ENCODE assay signal across 15 cellular contexts in genomic region chr3:134365766-134366065, GRCh38. TPM values are rescaled to one million over a fixed set of nuclear protein-coding genes. Genes with fewer than 3 reads are reported as not detected.
DNase-seq lines count a peak whose midpoint lies in the region; ATAC-seq and TF ChIP-seq lines count a peak whose summit lies in the region.
"Had no signal": no experiment of that assay in that cellular context is flagged by ENCODE, and none has a peak within 500 bp of the region (broad histone marks: within the 10 kb centered on the region; RNA-seq: fewer than 3 reads in every experiment).

No MANE protein-coding gene starts in this region.

- TF ChIP-seq CTCF in heart left ventricle (IDR thresholded peaks at IDR 0.05) (no peak), endothelial cell (IDR thresholded peaks at IDR 0.05; ENCODE audit: unreplicated experiment) (no peak), nephron progenitor cell (IDR thresholded peaks at IDR 0.05) (no peak), upper lobe of right lung (IDR thresholded peaks at IDR 0.05) (no peak)

- H3K27me3 Mint-ChIP-seq in endothelial cell (ENCODE audit: unreplicated experiment) (peaks cover 14% of the 10 kb centered on the region), nephron progenitor cell (ENCODE audit: low read depth, poor library complexity) (peaks cover 20% of the 10 kb centered on the region)
- H3K27me3 Mint-ChIP-seq in activated CD4-positive, alpha-beta T cell treated with anti-CD3 and anti-CD28 coated beads, Interleukin-2, amount 10 ng/mL, durations not matched to agents 7 days and 5 days: peaks cover 24% of the 10 kb centered on the region
- H3K27me3 Mint-ChIP-seq: activated naive CD8-positive, alpha-beta T cell had no signal

- H3K4me3 Mint-ChIP-seq in endothelial cell (ENCODE audit: unreplicated experiment): no peak overlapping the region
- peak overlapping the region; percentile 30 for H3K4me3 Mint-ChIP-seq in nephron progenitor cell
- H3K4me3 Mint-ChIP-seq in activated CD4-positive, alpha-beta T cell treated with anti-CD3 and anti-CD28 coated beads, Interleukin-2, amount 10 ng/mL, durations not matched to agents 7 days and 5 days: no peak overlapping the region

- POLR2A ChIA-PET in activated CD4-positive, alpha-beta T cell treated with anti-CD3 and anti-CD28 coated beads, Interleukin-2, amount 10 ng/mL, durations not matched to agents 7 days and 5 days (lab: Charles Lee): no interaction called here

- no peaks in the 10 kb centered on the region for H3K27me3 ChIP-seq in heart left ventricle
- H3K27me3 ChIP-seq in upper lobe of right lung: no peaks in the 10 kb centered on the region

- ATAC-seq in heart left ventricle (no peak), Right ventricle myocardium inferior (no peak), upper lobe of right lung (no peak)
- ATAC-seq: naive thymus-derived CD4-positive, alpha-beta T cell; stimulated activated naive CD8-positive, alpha-beta T cell treated with anti-CD3 and anti-CD28 coated beads, Interleukin-15, Interleukin-2, amounts not matched to agents 100 U/mL and 50 U/mL, for 24 hours had no signal

- intact Hi-C loops in heart left ventricle (cut with DNase I): loop anchor here in 1 of 10 donors (2.0 kb wide), 1 partner anchor 53 kb away; no protein-coding TSS in a partner anchor
- intact Hi-C loops in Right ventricle myocardium inferior (cut with DNase I): no loop called here
- intact Hi-C loops in upper lobe of right lung (cut with DNase I): no loop called here

- H3K36me3 ChIP-seq in heart left ventricle (peaks cover 4 to 94% (median 81%) of the 10 kb centered on the region in 9 donors), upper lobe of right lung (peaks cover 87% of the 10 kb centered on the region)

- peak overlapping the region; percentile 13 for H3K27ac Mint-ChIP-seq in endothelial cell (ENCODE audit: unreplicated experiment)
- no peak overlapping the region for H3K27ac Mint-ChIP-seq in nephron progenitor cell
- H3K27ac Mint-ChIP-seq in activated CD4-positive, alpha-beta T cell treated with anti-CD3 and anti-CD28 coated beads, Interleukin-2, amount 10 ng/mL, durations not matched to agents 7 days and 5 days: no peak overlapping the region
- H3K27ac Mint-ChIP-seq: activated naive CD8-positive, alpha-beta T cell had no signal

- peaks cover 47 to 100% (median 97%) of the 10 kb centered on the region in 12 donors for H3K4me1 ChIP-seq in heart left ventricle
- peaks cover 99% of the 10 kb centered on the region for H3K4me1 ChIP-seq in upper lobe of right lung

- H3K27ac ChIP-seq in heart left ventricle (peak overlapping the region in 11 of 12 donors; percentile 27 to 100 (median 98)), upper lobe of right lung (peak overlapping the region; percentile 60)

- peak in 1 of 5 donors; percentile 11 for DNase-seq in heart left ventricle
- DNase-seq in Right ventricle myocardium inferior (ENCODE audit: missing footprints): no peak
- no peak for DNase-seq in endothelial cell (ENCODE audit: low spot score)
- no peak for DNase-seq in nephron progenitor cell
- DNase-seq in upper lobe of right lung: peak; percentile 54
- no peak for DNase-seq in NOMO-1 (lab: John Stamatoyannopoulos, UW; ENCODE audit: unreplicated experiment in 2 of 2)
- no peak for DNase-seq in activated CD4-positive, alpha-beta T cell treated with anti-CD3 and anti-CD28 coated beads, Interleukin-2, amount 10 ng/mL, durations not matched to agents 7 days and 5 days
- DNase-seq in T1000 (lab: John Stamatoyannopoulos, UW): no peak
- DNase-seq: activated CD4-positive, alpha-beta T cell treated with anti-CD3 and anti-CD28 coated beads, Interleukin-2, amount 50 U/mL, for 4 hours; effector memory CD4-positive, alpha-beta T cell; GDM1; naive thymus-derived CD4-positive, alpha-beta T cell; NCI-H1092; stimulated activated naive CD8-positive, alpha-beta T cell treated with anti-CD3 and anti-CD28 coated beads, Interleukin-15, Interleukin-2, amounts not matched to agents 100 U/mL and 50 U/mL, for 24 hours had no signal

- H3K4me1 Mint-ChIP-seq in endothelial cell (ENCODE audit: unreplicated experiment): peaks cover 53% of the 10 kb centered on the region
- H3K4me1 Mint-ChIP-seq in nephron progenitor cell: peaks cover 59% of the 10 kb centered on the region
- peaks cover 21% of the 10 kb centered on the region for H3K4me1 Mint-ChIP-seq in activated CD4-positive, alpha-beta T cell treated with anti-CD3 and anti-CD28 coated beads, Interleukin-2, amount 10 ng/mL, durations not matched to agents 7 days and 5 days

- H3K4me3 ChIP-seq in heart left ventricle: no peak overlapping the region
- H3K4me3 ChIP-seq in upper lobe of right lung: no peak overlapping the region

- H3K36me3 Mint-ChIP-seq in endothelial cell (ENCODE audit: low read depth, unreplicated experiment) (peaks cover 43% of the 10 kb centered on the region), nephron progenitor cell (ENCODE audit: low read depth) (peaks cover 63% of the 10 kb centered on the region)
- H3K36me3 Mint-ChIP-seq in activated CD4-positive, alpha-beta T cell treated with anti-CD3 and anti-CD28 coated beads, Interleukin-2, amount 10 ng/mL, durations not matched to agents 7 days and 5 days (ENCODE audit: low read depth): no peaks in the 10 kb centered on the region
- H3K36me3 Mint-ChIP-seq: activated naive CD8-positive, alpha-beta T cell; naive thymus-derived CD4-positive, alpha-beta T cell had no signal

- H3K9me3 Mint-ChIP-seq in endothelial cell (ENCODE audit: unreplicated experiment): no peaks in the 10 kb centered on the region
- H3K9me3 Mint-ChIP-seq in nephron progenitor cell: no peaks in the 10 kb centered on the region
- H3K9me3 Mint-ChIP-seq in activated CD4-positive, alpha-beta T cell treated with anti-CD3 and anti-CD28 coated beads, Interleukin-2, amount 10 ng/mL, durations not matched to agents 7 days and 5 days: no peaks in the 10 kb centered on the region
- H3K9me3 Mint-ChIP-seq: naive thymus-derived CD4-positive, alpha-beta T cell had no signal

- 73 to 93% (median 73%) methylated on average over 3 to 4 of the region's 4 CpGs for WGBS in heart left ventricle, 4 donors

- no peak for TF ChIP-seq POLR2A in heart left ventricle (IDR thresholded peaks at IDR 0.05)

- CTCF ChIA-PET in activated CD4-positive, alpha-beta T cell treated with anti-CD3 and anti-CD28 coated beads, Interleukin-2, amount 10 ng/mL, durations not matched to agents 7 days and 5 days (lab: Charles Lee): interaction anchor here (1.4 kb wide), 1 partner anchor 152 kb away, joined by 4 read pairs; no protein-coding TSS in a partner anchor

- H3K9me3 ChIP-seq in heart left ventricle: no peaks in the 10 kb centered on the region
- no peaks in the 10 kb centered on the region for H3K9me3 ChIP-seq in upper lobe of right lung

RNA-seq across cellular contexts. Expression of gene AMOTL2, which starts 8.5 kb away (rescaled TPM):
- 100 to 1,000 TPM in 1 of 9 donors, 10 to 100 TPM in 8; 26.0 to 109 (median 50.0) TPM for total RNA-seq in heart left ventricle
- polyA plus RNA-seq in heart left ventricle: 10 to 100 TPM; 19.0 to 36.4 TPM
- 61.9 TPM for total RNA-seq in Right ventricle myocardium inferior
- total RNA-seq in endothelial cell (ENCODE audit: unreplicated experiment): 46.5 TPM
- 119 TPM for total RNA-seq in upper lobe of right lung
- total RNA-seq in activated CD4-positive, alpha-beta T cell treated with anti-CD3 and anti-CD28 coated beads, Interleukin-2, amount 10 ng/mL, durations not matched to agents 7 days and 5 days: not detected
- total RNA-seq: naive thymus-derived CD4-positive, alpha-beta T cell had no signal

Comparison
In these comparisons a context has a peak if more than half of its experiments do, and no peak if none do; other contexts are left out.
1. RNA of gene AMOTL2, which starts 8.5 kb away (total RNA-seq): 119 TPM in upper lobe of right lung (single experiment), 61.9 TPM in Right ventricle myocardium inferior (single experiment), 26.0 to 109 TPM in heart left ventricle and 46.5 TPM in endothelial cell (single experiment); not detected in activated CD4-positive, alpha-beta T cell treated with anti-CD3 and anti-CD28 coated beads, Interleukin-2, amount 10 ng/mL, durations not matched to agents 7 days and 5 days; every median in the first group is over 10 times any median in the second.